Comparison of ENCODE assay signal across 22 cellular contexts in the genomic region with DNA sequence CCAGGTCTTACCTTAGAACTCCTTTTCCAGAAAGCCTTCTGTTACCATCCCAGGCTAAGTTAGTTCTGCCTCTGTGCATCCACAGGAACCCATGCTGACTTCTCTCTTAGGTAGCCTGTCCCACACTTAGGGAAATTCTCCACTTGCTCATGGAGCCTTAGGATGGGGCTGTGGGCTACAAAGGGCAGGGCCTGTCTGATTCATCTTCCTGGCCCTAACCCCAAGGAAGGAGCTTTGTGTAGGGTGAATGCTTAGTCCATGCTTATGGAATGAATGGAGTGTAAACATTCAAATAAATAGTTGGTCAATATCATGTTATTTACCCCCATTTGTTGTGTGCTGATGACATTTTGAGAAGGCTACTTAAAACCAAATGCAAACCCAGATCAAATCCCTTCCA. TPM values are rescaled to one million over a fixed set of nuclear protein-coding genes. Genes with fewer than 3 reads are reported as not detected.
"Had no signal": no experiment of that assay in that cellular context is flagged by ENCODE, and none has a peak within 500 bp of the region (broad histone marks: within the 10 kb centered on the region; RNA-seq: fewer than 3 reads in every experiment).

No MANE protein-coding gene starts in this region.

- H3K27ac ChIP-seq: cardiac muscle cell, esophagus squamous epithelium, foreskin keratinocyte, left lung, skin epidermis, transverse colon, WERI-Rb-1 had no signal

- H3K27ac Mint-ChIP-seq: activated naive CD8-positive, alpha-beta T cell; naive B cell; stimulated activated naive CD8-positive, alpha-beta T cell treated with anti-CD3 and anti-CD28 coated beads, Interleukin-15, Interleukin-2, amounts not matched to agents 100 ng/mL and 50 ng/mL, for 24 hours; T-helper 17 cell had no signal

- H3K4me3 ChIP-seq: cardiac muscle cell, esophagus squamous epithelium, left lung, skin epidermis, transverse colon had no signal

- H3K36me3 Mint-ChIP-seq: activated naive CD8-positive, alpha-beta T cell; naive B cell had no signal

- H3K9me3 Mint-ChIP-seq: neural crest cell; stimulated activated naive CD8-positive, alpha-beta T cell treated with anti-CD3 and anti-CD28 coated beads, Interleukin-15, Interleukin-2, amounts not matched to agents 100 ng/mL and 50 ng/mL, for 24 hours had no signal

- H3K4me1 Mint-ChIP-seq: naive B cell, neural crest cell, T-helper 17 cell had no signal

- FAIRE-seq: keratinocyte had no signal

- H3K4me1 ChIP-seq: esophagus squamous epithelium, foreskin keratinocyte, left lung, transverse colon had no signal

- H3K36me3 ChIP-seq: cardiac muscle cell, esophagus squamous epithelium, left lung, transverse colon, WERI-Rb-1 had no signal

- ATAC-seq: foreskin keratinocyte, left lung, right cardiac atrium, T-helper 17 cell had no signal

- H3K9me3 ChIP-seq: left lung, transverse colon had no signal

- DNase-seq: activated CD4-positive, alpha-beta T cell treated with anti-CD3 and anti-CD28 coated beads for 1 hour; activated gamma-delta T cell; dermis blood vessel endothelial cell; effector memory CD4-positive, alpha-beta T cell; esophagus squamous epithelium; hypothalamus; left lung; naive B cell; right cardiac atrium; stimulated activated CD4-positive, alpha-beta T cell treated with anti-CD3 and anti-CD28 coated beads, Interleukin-15, amount 100 ng/mL, for 24 hours; stimulated activated CD4-positive, alpha-beta T cell treated with anti-CD3 and anti-CD28 coated beads, Interleukin-2, amount 100 ng/mL, for 48 hours; T-helper 17 cell; transverse colon; WERI-Rb-1 had no signal

- H3K4me3 Mint-ChIP-seq: activated naive CD8-positive, alpha-beta T cell; naive B cell; neural crest cell; stimulated activated naive CD8-positive, alpha-beta T cell treated with anti-CD3 and anti-CD28 coated beads, Interleukin-15, Interleukin-2, amounts not matched to agents 100 ng/mL and 50 ng/mL, for 24 hours; T-helper 17 cell had no signal

RNA-seq across cellular contexts. Expression of gene EMX2, which starts 54.7 kb away (rescaled TPM):
- total RNA-seq: cardiac muscle cell, left lung, lung microvascular endothelial cell, T-helper 17 cell had no signal
- polyA plus RNA-seq: cardiac muscle cell had no signal
